In genomic region chr10:124820121-124820520, GRCh38 we compare ENCODE assay signal across 17 cellular contexts. TPM values are rescaled to one million over a fixed set of nuclear protein-coding genes. Genes with fewer than 3 reads are reported as not detected.
DNase-seq lines count a peak whose midpoint lies in the region; TF ChIP-seq lines count a peak whose summit lies in the region.
"Had no signal": no experiment of that assay in that cellular context is flagged by ENCODE, and none has a peak within 500 bp of the region (broad histone marks: within the 10 kb centered on the region; RNA-seq: fewer than 3 reads in every experiment).

No MANE protein-coding gene starts in this region.

- H3K27ac Mint-ChIP-seq in endodermal cell, result no peak overlapping the region
- H3K27ac Mint-ChIP-seq: CD4-positive, alpha-beta T cell had no signal

- WGBS in thyroid gland, 2 donors, result 40 to 42% methylated on average over 2 of the region's 2 CpGs
- WGBS in endodermal cell (ENCODE audit: insufficient coverage in 1 of 2, insufficient read length in 1 of 2), 2 experiments, result 91% methylated on average over 2 of the region's 2 CpGs; no CpG with 5 or more reads in 1 of the 2 experiments

- intact Hi-C loops in thyroid gland (cut with DNase I), result loop anchor here (10.0 kb wide), 1 partner anchor 285 kb away; no protein-coding TSS in a partner anchor

- H3K4me1 ChIP-seq in thyroid gland (peaks cover 0 to 3% of the 10 kb centered on the region in 2 donors), endodermal cell (ENCODE audit: control insufficient read depth, insufficient read depth, low read length) (no peaks in the 10 kb centered on the region)
- H3K4me1 ChIP-seq: A549, Caco-2, HAP-1 had no signal

- no peaks in the 10 kb centered on the region for H3K27me3 Mint-ChIP-seq in endodermal cell (ENCODE audit: insufficient read depth)
- H3K27me3 Mint-ChIP-seq: CD4-positive, alpha-beta T cell had no signal

- no peak overlapping the region for H3K9ac ChIP-seq in endodermal cell (ENCODE audit: extremely low read depth, low read length, poor library complexity, severe bottlenecking)
- H3K9ac ChIP-seq: GM23248 had no signal

- H3K27ac ChIP-seq in thyroid gland, result peak overlapping the region; percentile 30 to 53 (median 37)
- no peak overlapping the region for H3K27ac ChIP-seq in endodermal cell (ENCODE audit: low read depth, low read length)
- H3K27ac ChIP-seq: 22Rv1, A549, C4-2B, GM23248 had no signal

- no peaks in the 10 kb centered on the region for H3K9me3 Mint-ChIP-seq in endodermal cell
- H3K9me3 Mint-ChIP-seq: CD4-positive, alpha-beta T cell had no signal

- H3K4me3 Mint-ChIP-seq in endodermal cell, result no peak overlapping the region
- H3K4me3 Mint-ChIP-seq: CD4-positive, alpha-beta T cell had no signal

- peaks cover 53% of the 10 kb centered on the region for H3K36me3 Mint-ChIP-seq in endodermal cell (ENCODE audit: low read depth)

- H3K9me3 ChIP-seq in thyroid gland, result no peaks in the 10 kb centered on the region
- no peaks in the 10 kb centered on the region for H3K9me3 ChIP-seq in endodermal cell (ENCODE audit: control insufficient read depth, low read length)
- H3K9me3 ChIP-seq: A549, Caco-2, HAP-1 had no signal

- peak; percentile 1 for DNase-seq in activated CD8-positive, alpha-beta memory T cell treated with anti-CD3 and anti-CD28 coated beads for 24 hours
- no peak for DNase-seq in activated CD8-positive, alpha-beta memory T cell treated with anti-CD3 and anti-CD28 coated beads, Interleukin-2, amount 50 U/mL, for 48 hours
- peak; percentile 1 to 13 for DNase-seq in NCI-H187 (lab: John Stamatoyannopoulos, UW)
- peak; percentile 85 for DNase-seq in NCI-H510A (lab: John Stamatoyannopoulos, UW)
- DNase-seq in thyroid gland, result peak; percentile 88 to 89
- DNase-seq in SW480 (ENCODE audit: low spot score), result no peak
- DNase-seq in GF-D8 (lab: John Stamatoyannopoulos, UW), result no peak
- no peak for DNase-seq in endodermal cell
- DNase-seq: AML-193; Caco-2; CD4-positive, alpha-beta T cell; GM23248 had no signal

- no peaks in the 10 kb centered on the region for H3K27me3 ChIP-seq in thyroid gland
- no peaks in the 10 kb centered on the region for H3K27me3 ChIP-seq in endodermal cell (ENCODE audit: control insufficient read depth, insufficient read depth, low read length, poor library complexity, severe bottlenecking)

- no peak for TF ChIP-seq POLR2A in thyroid gland (IDR thresholded peaks at IDR 0.05)

- TF ChIP-seq CTCF in thyroid gland (IDR thresholded peaks at IDR 0.05), result no peak
- TF ChIP-seq CTCF in endodermal cell (conservative IDR thresholded peaks at IDR 0.05), result no peak

- H3K4me3 ChIP-seq in thyroid gland (replicated peaks in 1 of 3), result no peak overlapping the region
- no peak overlapping the region for H3K4me3 ChIP-seq in endodermal cell (ENCODE audit: low read length)
- H3K4me3 ChIP-seq: A549, GM12878, GM23248, HAP-1 had no signal

- no peaks in the 10 kb centered on the region for H3K4me1 Mint-ChIP-seq in endodermal cell

- H3K36me3 ChIP-seq in thyroid gland (no peaks in the 10 kb centered on the region), endodermal cell (ENCODE audit: control insufficient read depth, insufficient read depth, low read length) (peaks cover 44% of the 10 kb centered on the region)

RNA-seq across cellular contexts. Expression of gene ABRAXAS2, which starts 18.5 kb away (rescaled TPM):
- 10 to 100 TPM; 16.3 to 19.9 (median 18.6) TPM for total RNA-seq in thyroid gland
- 10 to 100 TPM; 13.1 to 16.6 TPM for total RNA-seq in endodermal cell
- 14.5 TPM for polyA plus RNA-seq in endodermal cell (2013, experiment 1 of 2)
- 14.9 TPM for polyA plus RNA-seq in endodermal cell (2013, experiment 2 of 2)

RNA-seq across cellular contexts. Expression of gene EEF1AKMT2, which starts 28.4 kb away (rescaled TPM):
- total RNA-seq in thyroid gland (10 to 100 TPM; 23.8 to 33.6 (median 26.6) TPM), endodermal cell (10 to 100 TPM; 22.2 to 25.9 TPM)
- 37.1 TPM for polyA plus RNA-seq in endodermal cell (2013, experiment 1 of 2)
- polyA plus RNA-seq in endodermal cell (2013, experiment 2 of 2), result 39.4 TPM

Comparison
In these comparisons a context has a peak if more than half of its experiments do, and no peak if none do; other contexts are left out.
1. DNase-seq: peak in activated CD8-positive, alpha-beta memory T cell treated with anti-CD3 and anti-CD28 coated beads for 24 hours (single experiment), NCI-H187 (2 of 2), NCI-H510A (single experiment) and thyroid gland (2 of 2); none in activated CD8-positive, alpha-beta memory T cell treated with anti-CD3 and anti-CD28 coated beads, Interleukin-2, amount 50 U/mL, for 48 hours (single experiment), SW480 (single experiment), GF-D8 (single experiment) and endodermal cell (single experiment).